ENCODE assay signal across 16 cellular contexts in genomic region chr2:240856151-240856980, GRCh38. TPM values are rescaled to one million over a fixed set of nuclear protein-coding genes. Genes with fewer than 3 reads are reported as not detected.
DNase-seq lines count a peak whose midpoint lies in the region; ATAC-seq and TF ChIP-seq lines count a peak whose summit lies in the region.
"Had no signal": no experiment of that assay in that cellular context is flagged by ENCODE, and none has a peak within 500 bp of the region (broad histone marks: within the 10 kb centered on the region; RNA-seq: fewer than 3 reads in every experiment).

No MANE protein-coding gene starts in this region.

- ATAC-seq in left lobe of liver (peak; percentile 59), GM19467 (IDR thresholded peaks at IDR 0.05; ENCODE audit: unreplicated experiment) (no peak)
- ATAC-seq: foreskin keratinocyte, left ventricle myocardium superior had no signal

- peaks cover 5% of the 10 kb centered on the region; the same call in 1 of the 2 replicates for H3K9me3 ChIP-seq in DOHH2 (ENCODE audit: control insufficient read depth, insufficient read depth, low read length)

- no peaks in the 10 kb centered on the region for H4K20me1 ChIP-seq in DOHH2 (ENCODE audit: control insufficient read depth, insufficient read depth, low read depth, low read length)

- no peak overlapping the region for H3K4me3 ChIP-seq in DOHH2 (ENCODE audit: low read length)
- no peak overlapping the region for H3K4me3 ChIP-seq in astrocyte of the cerebellum (ENCODE audit: low read depth, low read length)
- H3K4me3 ChIP-seq: SK-N-MC had no signal

- no peaks in the 10 kb centered on the region for H3F3A ChIP-seq in DOHH2 (ENCODE audit: control insufficient read depth, insufficient read depth)

- no peaks in the 10 kb centered on the region for H3K4me1 ChIP-seq in DOHH2 (ENCODE audit: control insufficient read depth, low read length)
- H3K4me1 ChIP-seq: foreskin keratinocyte had no signal

- peaks cover 2% of the 10 kb centered on the region; the same call in 1 of the 2 replicates for H3K27me3 ChIP-seq in DOHH2 (ENCODE audit: control insufficient read depth, low read length)

- peak; percentile 34 for DNase-seq in HT-29 (ENCODE audit: low spot score)
- DNase-seq in astrocyte of the cerebellum (ENCODE audit: low read depth): no peak
- peak; percentile 95 for DNase-seq in left lobe of liver (ENCODE audit: low spot score)
- DNase-seq in stimulated activated CD4-positive, alpha-beta T cell treated with anti-CD3 and anti-CD28 coated beads, Interleukin-2, amount 100 ng/mL, for 48 hours: no peak
- no peak for DNase-seq in T-helper 2 cell
- no peak for DNase-seq in NCI-H1694 (lab: John Stamatoyannopoulos, UW)
- DNase-seq: activated effector memory CD4-positive, alpha-beta T cell treated with anti-CD3 and anti-CD28 coated beads, Interleukin-2, amount 50 U/mL, for 16 hours; CD4-positive, alpha-beta T cell; foreskin keratinocyte; left ventricle myocardium superior; stimulated activated naive B cell treated with anti-CD40 and anti-IgM and Interleukin-4, amounts not matched to agents 10 μg/mL and 1 μg/mL and 100 μg/mL, for 72 hours had no signal

- in situ Hi-C loops in astrocyte of the cerebellum (cut with HindIII; ENCODE audit: low sequenced_read_pairs): no loop called here

- no peaks in the 10 kb centered on the region for H3K9me2 ChIP-seq in DOHH2 (replicated peaks; ENCODE audit: control insufficient read depth, low read length)

- no peaks in the 10 kb centered on the region for H3K36me3 ChIP-seq in DOHH2 (ENCODE audit: control insufficient read depth, low read length)

- H3K27ac ChIP-seq in DOHH2 (ENCODE audit: low read depth, low read length): no peak overlapping the region
- H3K27ac ChIP-seq: foreskin keratinocyte, SK-N-MC had no signal

- H3K79me2 ChIP-seq in DOHH2 (ENCODE audit: control insufficient read depth, low read length): no peaks in the 10 kb centered on the region

- TF ChIP-seq CTCF in DOHH2 (IDR thresholded peaks at IDR 0.05; ENCODE audit: low read depth, low read length, poor library complexity, severe bottlenecking) (peak; percentile 39), astrocyte of the cerebellum (IDR thresholded peaks at IDR 0.05; ENCODE audit: low read depth, low read length, missing control alignments) (peak; percentile 16)

- no peak overlapping the region for H3K4me2 ChIP-seq in DOHH2 (ENCODE audit: low read length)

RNA-seq across cellular contexts. Expression of gene AGXT, which starts 12.3 kb away (rescaled TPM):
- 1.6 and 3.0 TPM in 2 replicates for total RNA-seq in HT-29 (2014; rRNA removed; shearing (Covaris generic))
- 1,805 TPM for total RNA-seq in left lobe of liver
- total RNA-seq: CD4-positive, alpha-beta T cell; cerebellum; foreskin keratinocyte; NCI-H460 had no signal

RNA-seq across cellular contexts. Expression of gene KIF1A, which starts 36.3 kb away (rescaled TPM):
- not detected in 2 replicates for total RNA-seq in HT-29 (2014; rRNA removed; shearing (Covaris generic))
- 1.1 TPM for total RNA-seq in left lobe of liver
- total RNA-seq: CD4-positive, alpha-beta T cell; foreskin keratinocyte had no signal

RNA-seq across cellular contexts. Expression of gene MAB21L4, which starts 39.6 kb away (rescaled TPM):
- total RNA-seq in HT-29 (2014; rRNA removed; shearing (Covaris generic)): 20.7 and 24.5 TPM in 2 replicates
- total RNA-seq in left lobe of liver: 19.3 TPM
- total RNA-seq: CD4-positive, alpha-beta T cell; cerebellum; left ventricle myocardium superior; NCI-H460 had no signal

RNA-seq across cellular contexts. Expression of gene CROCC2, which starts 49.8 kb away (rescaled TPM):
- not detected in 2 replicates for total RNA-seq in HT-29 (2014; rRNA removed; shearing (Covaris generic))
- 0.05 TPM for total RNA-seq in left lobe of liver
- total RNA-seq: CD4-positive, alpha-beta T cell; cerebellum; foreskin keratinocyte; left ventricle myocardium superior; NCI-H460 had no signal

Comparison
In these comparisons a context has a peak if more than half of its experiments do, and no peak if none do; other contexts are left out.
1. DNase-seq: peak in HT-29 (single experiment) and left lobe of liver (single experiment); none in astrocyte of the cerebellum (single experiment), stimulated activated CD4-positive, alpha-beta T cell treated with anti-CD3 and anti-CD28 coated beads, Interleukin-2, amount 100 ng/mL, for 48 hours (0 of 2), T-helper 2 cell (0 of 5) and NCI-H1694 (single experiment).
2. RNA of gene AGXT, which starts 12.3 kb away (total RNA-seq): 1,805 TPM in left lobe of liver (single experiment); 1.6 to 3.0 TPM in HT-29; every median in the first group is over 100 times any median in the second.